10 cellular contexts compared by ENCODE assay signal in the genomic region with DNA sequence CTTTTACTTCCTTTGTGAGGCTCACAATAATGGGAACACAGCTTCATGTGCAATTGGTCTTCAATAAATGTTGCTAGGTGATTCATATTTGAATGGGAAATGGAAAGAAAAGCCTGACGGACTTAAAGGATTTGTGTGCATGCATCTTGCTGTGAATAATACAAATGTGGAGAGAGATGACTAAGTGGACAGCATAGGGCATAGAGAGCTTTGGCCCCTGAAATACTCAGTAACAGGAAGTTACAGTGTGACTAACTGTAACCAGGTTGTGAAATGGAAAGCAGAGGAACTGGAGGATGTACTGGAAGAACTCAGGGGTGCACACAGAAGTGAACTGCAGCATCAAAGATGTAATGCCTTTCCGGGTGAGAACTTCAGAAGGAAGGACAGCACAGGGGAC.
A peak's percentile ranks its signal among the peaks of the same experiment; 100 is the strongest.
DNase-seq lines count a peak whose midpoint lies in the region; ATAC-seq, FAIRE-seq and TF ChIP-seq lines count a peak whose summit lies in the region.
"Had no signal": no experiment of that assay in that cellular context is flagged by ENCODE, and none has a peak within 500 bp of the region (broad histone marks: within the 10 kb centered on the region; RNA-seq: fewer than 3 reads in every experiment).

No MANE protein-coding gene starts in this region.

- H3K4me3 ChIP-seq in IMR-90 (ENCODE audit: insufficient read depth, low read depth, low read length) = no peak overlapping the region
- no peak overlapping the region for H3K4me3 ChIP-seq in left lung
- no peak overlapping the region for H3K4me3 ChIP-seq in small intestine (ENCODE audit: low read depth in 1 of 2, low read length in 2 of 2)
- H3K4me3 ChIP-seq: GM23338 had no signal

- H3K4me2 ChIP-seq in IMR-90 (ENCODE audit: low read depth, low read length) = peak overlapping the region; percentile 66
- H3K4me2 ChIP-seq: GM23338 had no signal

- H3K4me1 ChIP-seq in IMR-90 (ENCODE audit: control insufficient read depth, insufficient read depth, low read length) (peaks cover 7% of the 10 kb centered on the region), left lung (peaks cover 9 to 24% of the 10 kb centered on the region in 2 donors), small intestine (ENCODE audit: control insufficient read depth in 2 of 2, insufficient read depth in 1 of 2, low read depth in 1 of 2, low read length in 1 of 2) (peaks cover 0 to 2% of the 10 kb centered on the region in 2 donors)

- POLR2A ChIA-PET in IMR-90 (lab: Charles Lee; ENCODE audit: unreplicated experiment) = no interaction called here

- no peaks in the 10 kb centered on the region for H3K79me1 ChIP-seq in IMR-90 (ENCODE audit: low read depth in 1 of 2, low read length in 2 of 2)

- in situ Hi-C loops in IMR-90 (cut with MboI; ENCODE audit: low sequenced_read_pairs) = no loop called here

- no peak for TF ChIP-seq POLR2A in IMR-90 (IDR thresholded peaks at IDR 0.05; ENCODE audit: low read depth, low read length)

- 40% methylated on average over 2 of the region's 2 CpGs; no CpG with 5 or more reads in 1 of the 2 experiments for WGBS in IMR-90 (ENCODE audit: extremely low coverage in 2 of 2, insufficient read length in 1 of 2), 2 experiments
- WGBS in small intestine, 3 donors = 73 to 87% (median 84%) methylated on average over 2 of the region's 2 CpGs

- TF ChIP-seq CTCF in IMR-90 (conservative IDR thresholded peaks at IDR 0.05; ENCODE audit: low read depth, low read length) = no peak
- TF ChIP-seq CTCF in left lung (IDR thresholded peaks at IDR 0.05) = no peak

- H3K27ac ChIP-seq in IMR-90 (ENCODE audit: insufficient read depth, low read length) = no peak overlapping the region
- H3K27ac ChIP-seq in left lung = peak overlapping the region in 1 of 2 donors; percentile 66
- H3K27ac ChIP-seq in small intestine (ENCODE audit: low read depth in 1 of 2, low read length in 1 of 2) = no peak overlapping the region

- H2BK120ac ChIP-seq in IMR-90 (ENCODE audit: low read depth, low read length) = peak overlapping the region; percentile 78

- no peak overlapping the region for H3K9ac ChIP-seq in IMR-90 (ENCODE audit: low read depth, low read length)

- H3K14ac ChIP-seq in IMR-90 (replicated peaks; ENCODE audit: low read depth, low read length) = no peak overlapping the region

- H3K9me1 ChIP-seq in IMR-90 (ENCODE audit: insufficient read depth, low read length) = no peaks in the 10 kb centered on the region; the same call in 1 of the 2 replicates

- BruUV-seq in IMR-90 (replicated peaks; lab: Mats Ljungman, UMichigan) = no TSS peak

- peak overlapping the region; percentile 85 for H2BK5ac ChIP-seq in IMR-90 (ENCODE audit: low read depth, low read length, poor library complexity, severe bottlenecking)

- H3K27me3 ChIP-seq in IMR-90 (ENCODE audit: control insufficient read depth, insufficient read depth, low read length) (no peaks in the 10 kb centered on the region), left lung (no peaks in the 10 kb centered on the region), small intestine (ENCODE audit: control insufficient read depth in 2 of 2, insufficient read depth in 2 of 2, low read length in 2 of 2) (no peaks in the 10 kb centered on the region)

- H3K9me3 ChIP-seq in IMR-90 (ENCODE audit: control insufficient read depth, insufficient read depth, low read length) (no peaks in the 10 kb centered on the region), left lung (no peaks in the 10 kb centered on the region), small intestine (ENCODE audit: control insufficient read depth, low read depth) (no peaks in the 10 kb centered on the region)

- no peaks in the 10 kb centered on the region for H4K20me1 ChIP-seq in IMR-90 (ENCODE audit: insufficient read depth, low read length)

- no peak overlapping the region for H2BK15ac ChIP-seq in IMR-90 (ENCODE audit: low read depth, low read length)

- peak overlapping the region; percentile 5 for H2AFZ ChIP-seq in IMR-90 (replicated peaks; ENCODE audit: low read length, poor library complexity)
- H2AFZ ChIP-seq: GM23338 had no signal

- peak; percentile 10; the same call in 1 of the 2 replicates for TF ChIP-seq RAD21 in IMR-90 (IDR thresholded peaks at IDR 0.05; ENCODE audit: low read length)

- CTCF ChIA-PET in IMR-90 (lab: Yijun Ruan, JAX) = no interaction called here

- DNase-seq in AG08396 (ENCODE audit: low spot score) = peak; percentile 59
- peak; percentile 97 for DNase-seq in IMR-90
- DNase-seq in activated T-helper 1 cell treated with anti-CD3 and anti-CD28 coated beads, Interleukin-12 subunit alpha, Interleukin-12 subunit beta, Interleukin-2, Interleukin-4 antibody, amounts not matched to agents 30 ng/mL and 10 ng/mL and 1 ng/mL, durations not matched to agents 14 hours and 24 hours and 36 hours (ENCODE audit: low spot score) = no peak
- DNase-seq in left lung = no peak
- DNase-seq in stimulated activated CD4-positive, alpha-beta T cell treated with anti-CD3 and anti-CD28 coated beads, Interleukin-2, amount 100 ng/mL, for 48 hours = no peak
- no peak for DNase-seq in small intestine
- DNase-seq: NCI-H1930 had no signal

- H3K4me1 Mint-ChIP-seq in activated T-helper 1 cell treated with anti-CD3 and anti-CD28 coated beads, Interleukin-12 subunit alpha, Interleukin-12 subunit beta, Interleukin-2, Interleukin-4 antibody, amounts not matched to agents 30 ng/mL and 10 ng/mL and 1 ng/mL, durations not matched to agents 14 hours and 24 hours and 36 hours (ENCODE audit: low read depth) = peaks cover 12% of the 10 kb centered on the region

- peak; percentile 93 for ATAC-seq in IMR-90 (ENCODE audit: low read depth)
- ATAC-seq in left lung = peak; percentile 81
- no peak for ATAC-seq in GM19397 (IDR thresholded peaks at IDR 0.05; ENCODE audit: unreplicated experiment)
- ATAC-seq in GM18861 (IDR thresholded peaks at IDR 0.05; ENCODE audit: unreplicated experiment) = no peak
- ATAC-seq: GM23338 had no signal

- H3K4ac ChIP-seq in IMR-90 (ENCODE audit: low read depth, low read length) = peak overlapping the region; percentile 65; the same call in 1 of the 2 replicates

- H4K91ac ChIP-seq in IMR-90 (ENCODE audit: insufficient read depth, low read depth, low read length) = no peak overlapping the region

- H3K27ac Mint-ChIP-seq in activated T-helper 1 cell treated with anti-CD3 and anti-CD28 coated beads, Interleukin-12 subunit alpha, Interleukin-12 subunit beta, Interleukin-2, Interleukin-4 antibody, amounts not matched to agents 30 ng/mL and 10 ng/mL and 1 ng/mL, durations not matched to agents 14 hours and 24 hours and 36 hours = peak overlapping the region; percentile 12
- H3K27ac Mint-ChIP-seq: GM23338 had no signal

- FAIRE-seq in small intestine (lab: Jason Lieb, UNC) = no peak

- H3K9me3 Mint-ChIP-seq in activated T-helper 1 cell treated with anti-CD3 and anti-CD28 coated beads, Interleukin-12 subunit alpha, Interleukin-12 subunit beta, Interleukin-2, Interleukin-4 antibody, amounts not matched to agents 30 ng/mL and 10 ng/mL and 1 ng/mL, durations not matched to agents 14 hours and 24 hours and 36 hours = peaks cover 9% of the 10 kb centered on the region

- peaks cover 2% of the 10 kb centered on the region for H3K36me3 Mint-ChIP-seq in activated T-helper 1 cell treated with anti-CD3 and anti-CD28 coated beads, Interleukin-12 subunit alpha, Interleukin-12 subunit beta, Interleukin-2, Interleukin-4 antibody, amounts not matched to agents 30 ng/mL and 10 ng/mL and 1 ng/mL, durations not matched to agents 14 hours and 24 hours and 36 hours (ENCODE audit: low read depth)

- intact Hi-C loops in IMR-90 (cut with micrococcal nuclease) = no loop called here
- intact Hi-C loops in activated T-helper 1 cell treated with anti-CD3 and anti-CD28 coated beads, Interleukin-12 subunit alpha, Interleukin-12 subunit beta, Interleukin-2, Interleukin-4 antibody, amounts not matched to agents 30 ng/mL and 10 ng/mL and 1 ng/mL, durations not matched to agents 14 hours and 24 hours and 36 hours (cut with micrococcal nuclease) = no loop called here
- intact Hi-C loops in left lung (cut with DNase I) = no loop called here

- H3K36me3 ChIP-seq in IMR-90 (ENCODE audit: control insufficient read depth, insufficient read depth, low read length) (no peaks in the 10 kb centered on the region), left lung (no peaks in the 10 kb centered on the region), small intestine (ENCODE audit: control insufficient read depth in 2 of 2, insufficient read depth in 2 of 2, low read length in 2 of 2) (no peaks in the 10 kb centered on the region)

- H4K5ac ChIP-seq in IMR-90 (ENCODE audit: low read depth, low read length) = no peak overlapping the region

- H2AK9ac ChIP-seq in IMR-90 (replicated peaks; ENCODE audit: low read depth, low read length, poor library complexity) = no peak overlapping the region

- H3K18ac ChIP-seq in IMR-90 (ENCODE audit: low read depth, low read length) = peak overlapping the region; percentile 42; the same call in 1 of the 2 replicates

- dilution Hi-C loops in IMR-90 (cut with HindIII; ENCODE audit: low sequenced_read_pairs, unreplicated experiment) = no loop called here

- no peak overlapping the region for H2AK5ac ChIP-seq in IMR-90 (ENCODE audit: low read depth, low read length)

- peak overlapping the region; percentile 57; the same call in 1 of the 2 replicates for H2BK20ac ChIP-seq in IMR-90 (ENCODE audit: low read depth, low read length)

- no peak overlapping the region for H3K4me3 Mint-ChIP-seq in activated T-helper 1 cell treated with anti-CD3 and anti-CD28 coated beads, Interleukin-12 subunit alpha, Interleukin-12 subunit beta, Interleukin-2, Interleukin-4 antibody, amounts not matched to agents 30 ng/mL and 10 ng/mL and 1 ng/mL, durations not matched to agents 14 hours and 24 hours and 36 hours
- H3K4me3 Mint-ChIP-seq: GM23338 had no signal

- H4K8ac ChIP-seq in IMR-90 (ENCODE audit: low read depth in 2 of 2, low read length in 2 of 2) = peak overlapping the region in 1 of 2 experiments; percentile 47; a peak in 2 of 4 replicates

- no peak overlapping the region for H3K56ac ChIP-seq in IMR-90 (ENCODE audit: extremely low read depth, insufficient read depth, low read length)

- peak overlapping the region; percentile 8; the same call in 1 of the 2 replicates for H3K23ac ChIP-seq in IMR-90 (ENCODE audit: low read depth, low read length)

- peaks cover 2% of the 10 kb centered on the region for H3K27me3 Mint-ChIP-seq in activated T-helper 1 cell treated with anti-CD3 and anti-CD28 coated beads, Interleukin-12 subunit alpha, Interleukin-12 subunit beta, Interleukin-2, Interleukin-4 antibody, amounts not matched to agents 30 ng/mL and 10 ng/mL and 1 ng/mL, durations not matched to agents 14 hours and 24 hours and 36 hours (ENCODE audit: insufficient read depth)

TF ChIP-seq in IMR-90, 13 proteins besides CTCF, POLR2A, EP300 and RAD21 (continues in another document):
- TF ChIP-seq NFE2L2 (IDR thresholded peaks at IDR 0.05; ENCODE audit: low read depth, low read length) (no peak), CHD1 (IDR thresholded peaks at IDR 0.05; ENCODE audit: low read depth, low read length) (no peak)

Comparison
In these comparisons a context has a peak if more than half of its experiments do, and no peak if none do; other contexts are left out.
1. DNase-seq: peak in AG08396 (single experiment) and IMR-90 (single experiment); none in activated T-helper 1 cell treated with anti-CD3 and anti-CD28 coated beads, Interleukin-12 subunit alpha, Interleukin-12 subunit beta, Interleukin-2, Interleukin-4 antibody, amounts not matched to agents 30 ng/mL and 10 ng/mL and 1 ng/mL, durations not matched to agents 14 hours and 24 hours and 36 hours (single experiment), left lung (0 of 2), stimulated activated CD4-positive, alpha-beta T cell treated with anti-CD3 and anti-CD28 coated beads, Interleukin-2, amount 100 ng/mL, for 48 hours (0 of 2) and small intestine (single experiment).
2. ATAC-seq: peak in IMR-90 (single experiment) and left lung (single experiment); none in GM19397 (single experiment) and GM18861 (single experiment).